17 cellular contexts compared by ENCODE assay signal in the genomic region with DNA sequence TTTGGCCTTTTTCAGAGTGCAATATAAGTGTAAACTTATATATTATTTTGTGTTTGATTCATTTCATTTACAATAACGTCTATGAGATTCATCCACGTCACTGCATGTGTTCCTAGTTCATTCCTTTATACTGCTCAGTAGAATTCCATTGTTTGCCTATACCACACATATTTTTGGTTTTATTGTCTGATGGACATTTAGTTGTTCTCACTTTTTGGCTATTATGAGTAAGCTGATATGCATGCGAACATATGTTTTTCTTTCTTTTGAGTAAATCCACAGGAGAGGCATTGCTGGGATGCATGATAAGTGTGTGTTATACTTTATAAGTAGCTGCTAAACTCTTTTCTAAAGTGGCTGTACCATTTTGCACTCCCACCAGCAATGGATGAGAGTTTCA.
DNase-seq lines count a peak whose midpoint lies in the region; ATAC-seq and TF ChIP-seq lines count a peak whose summit lies in the region.
"Had no signal": no experiment of that assay in that cellular context is flagged by ENCODE, and none has a peak within 500 bp of the region (broad histone marks: within the 10 kb centered on the region; RNA-seq: fewer than 3 reads in every experiment).

No MANE protein-coding gene starts in this region.

- H3K27ac ChIP-seq in fibroblast of lung (ENCODE audit: insufficient read depth, low read length), result no peak overlapping the region

- no peak overlapping the region for H2AFZ ChIP-seq in fibroblast of lung (ENCODE audit: low read length)

- H3K79me2 ChIP-seq in fibroblast of lung (ENCODE audit: control insufficient read depth, insufficient read depth, low read length), result no peaks in the 10 kb centered on the region

- no peaks in the 10 kb centered on the region for H3K36me3 ChIP-seq in adipocyte (ENCODE audit: control insufficient read depth, insufficient read depth, low read length, severe bottlenecking)
- H3K36me3 ChIP-seq in fibroblast of lung (ENCODE audit: control insufficient read depth, insufficient read depth, low read length), result no peaks in the 10 kb centered on the region
- H3K36me3 ChIP-seq: HAP-1 had no signal

- H3K4me3 ChIP-seq in adipocyte (ENCODE audit: low read length), result no peak overlapping the region
- no peak overlapping the region for H3K4me3 ChIP-seq in fibroblast of lung (replicated peaks in 1 of 4; ENCODE audit: control extremely low read depth in 1 of 4, insufficient read depth in 1 of 4, low read depth in 3 of 4, low read length in 4 of 4)
- no peak overlapping the region for H3K4me3 ChIP-seq in skeletal muscle cell (ENCODE audit: low read depth, low read length)
- H3K4me3 ChIP-seq: HAP-1 had no signal

- no peak for ATAC-seq in HG03095 (IDR thresholded peaks at IDR 0.05; ENCODE audit: unreplicated experiment)

- no peak overlapping the region for H3K4me2 ChIP-seq in fibroblast of lung (ENCODE audit: extremely low read depth, insufficient read depth, low read length)

- TF ChIP-seq CTCF in fibroblast of lung (conservative IDR thresholded peaks at IDR 0.05 in 1 of 2, IDR thresholded peaks at IDR 0.05 in 1 of 2; ENCODE audit: low read depth in 1 of 2, low read length in 2 of 2), result no peak

- peaks cover 4% of the 10 kb centered on the region for H3K27me3 ChIP-seq in adipocyte (replicated peaks; ENCODE audit: control insufficient read depth, insufficient read depth, low read length)
- peaks cover 8% of the 10 kb centered on the region for H3K27me3 ChIP-seq in fibroblast of lung (ENCODE audit: control insufficient read depth, insufficient read depth, low read length)

- H4K20me1 ChIP-seq in fibroblast of lung (ENCODE audit: control insufficient read depth, extremely low read depth, insufficient read depth, low read length), result no peaks in the 10 kb centered on the region

- H3K4me1 ChIP-seq in adipocyte (ENCODE audit: control insufficient read depth, insufficient read depth, low read length) (no peaks in the 10 kb centered on the region), fibroblast of lung (ENCODE audit: control insufficient read depth, extremely low read depth, insufficient read depth, low read length) (no peaks in the 10 kb centered on the region)
- H3K4me1 ChIP-seq: Caco-2, HAP-1 had no signal

- no peak overlapping the region for H3K9ac ChIP-seq in adipocyte (ENCODE audit: low read length)
- H3K9ac ChIP-seq in fibroblast of lung (ENCODE audit: insufficient read depth, low read length), result no peak overlapping the region

- H3K9me3 ChIP-seq in adipocyte (ENCODE audit: control insufficient read depth, low read length) (no peaks in the 10 kb centered on the region), fibroblast of lung (ENCODE audit: control insufficient read depth, insufficient read depth, low read depth, low read length) (no peaks in the 10 kb centered on the region)
- H3K9me3 ChIP-seq: Caco-2, HAP-1 had no signal

- DNase-seq in EL (peak; percentile 8), adipocyte (ENCODE audit: low read depth) (peak; percentile 76), fibroblast of lung (ENCODE audit: low read depth in 2 of 2) (peak; percentile 34 to 84), skeletal muscle cell (ENCODE audit: low read depth) (peak; percentile 38), T1000 (lab: John Stamatoyannopoulos, UW) (no peak)
- DNase-seq in central memory CD4-positive, alpha-beta T cell, result no peak
- DNase-seq: Caco-2; CD4-positive, CD25-positive, alpha-beta regulatory T cell; DMS153; KBM-7; NCI-H1417 treated with DMSO at 0.1 percent for 48 hours; NCI-H1930; NCI-H446; NCI-H748 treated with DMSO at 0.1 percent for 48 hours; RPMI8226 had no signal

Comparison
In these comparisons a context has a peak if more than half of its experiments do, and no peak if none do; other contexts are left out.
1. DNase-seq: peak in EL (single experiment), adipocyte (single experiment), fibroblast of lung (2 of 2) and skeletal muscle cell (single experiment); none in central memory CD4-positive, alpha-beta T cell (single experiment) and T1000 (single experiment).